In genomic region chr20:10040070-10040970, GRCh38 we compare ENCODE assay signal across 13 cellular contexts. TPM values are rescaled to one million over a fixed set of nuclear protein-coding genes. Genes with fewer than 3 reads are reported as not detected.
A peak's percentile ranks its signal among the peaks of the same experiment; 100 is the strongest.
DNase-seq lines count a peak whose midpoint lies in the region; ATAC-seq and TF ChIP-seq lines count a peak whose summit lies in the region.
"Had no signal": no experiment of that assay in that cellular context is flagged by ENCODE, and none has a peak within 500 bp of the region (broad histone marks: within the 10 kb centered on the region; RNA-seq: fewer than 3 reads in every experiment).

No MANE protein-coding gene starts in this region.

- no peak overlapping the region for H4K8ac ChIP-seq in H9 (replicated peaks; ENCODE audit: insufficient read length, low read depth, low read length)

- H3K36me3 Mint-ChIP-seq in H9 (ENCODE audit: insufficient read depth in 1 of 3, low read depth in 3 of 3) = peaks cover 0 to 10% (median 0%) of the 10 kb centered on the region in 3 experiments; a peak in 1 of 7 replicates

- H3K4ac ChIP-seq in H9 (ENCODE audit: low read depth, low read length) = no peak overlapping the region

- no peak overlapping the region for H3K9ac ChIP-seq in H9 (ENCODE audit: extremely low read depth, insufficient read length, low read length)

- no peaks in the 10 kb centered on the region for H3K27me3 ChIP-seq in H9 (ENCODE audit: insufficient read depth, low read length)
- H3K27me3 ChIP-seq: esophagus muscularis mucosa had no signal

- no peak overlapping the region for H4K91ac ChIP-seq in H9 (ENCODE audit: insufficient read length, low read depth, low read length)

- H3K27ac ChIP-seq in epithelial cell of prostate = peak overlapping the region; percentile 23
- no peak overlapping the region for H3K27ac ChIP-seq in H9 (ENCODE audit: insufficient read length, low read depth, low read length)
- H3K27ac ChIP-seq: esophagus muscularis mucosa had no signal

- DNase-seq in NCI-H748 (lab: John Stamatoyannopoulos, UW; ENCODE audit: unreplicated experiment) (peak; percentile 28), NCI-H748 treated with DMSO at 0.1 percent for 48 hours (lab: John Stamatoyannopoulos, UW) (no peak), NCI-H460 (ENCODE audit: extremely low read depth, low read depth) (peak; percentile 53), epithelial cell of prostate (ENCODE audit: low read depth, low spot score) (peak; percentile 6), stromal cell of bone marrow (ENCODE audit: low read depth) (peak; percentile 59), H9 (no peak), mucosa of gallbladder (ENCODE audit: low spot score) (no peak)
- DNase-seq: activated CD8-positive, alpha-beta memory T cell treated with anti-CD3 and anti-CD28 coated beads for 24 hours; NCI-H1417 treated with DMSO at 0.1 percent for 48 hours; stimulated activated naive CD8-positive, alpha-beta T cell treated with anti-CD3 and anti-CD28 coated beads, Interleukin-15, amount 100 ng/mL, for 72 hours had no signal

- no peak overlapping the region for H3K4me2 ChIP-seq in H9 (ENCODE audit: insufficient read depth, insufficient read length, low read length)

- H3K27ac Mint-ChIP-seq in H9 = no peak overlapping the region
- H3K27ac Mint-ChIP-seq: B cell had no signal

- H3K56ac ChIP-seq in H9 (ENCODE audit: insufficient read length, low read depth, low read length) = no peak overlapping the region

- H2BK120ac ChIP-seq in H9 (ENCODE audit: low read depth, low read length, poor library complexity, severe bottlenecking) = no peak overlapping the region

- no peak overlapping the region for H3K4me3 Mint-ChIP-seq in H9
- H3K4me3 Mint-ChIP-seq: B cell; stimulated activated naive CD8-positive, alpha-beta T cell treated with anti-CD3 and anti-CD28 coated beads, Interleukin-15, amount 100 ng/mL, for 72 hours had no signal

- no peaks in the 10 kb centered on the region for H3K27me3 Mint-ChIP-seq in H9 (ENCODE audit: low read depth)
- H3K27me3 Mint-ChIP-seq: B cell; stimulated activated naive CD8-positive, alpha-beta T cell treated with anti-CD3 and anti-CD28 coated beads, Interleukin-15, amount 100 ng/mL, for 72 hours had no signal

- no peaks in the 10 kb centered on the region for H3K9me3 Mint-ChIP-seq in H9
- H3K9me3 Mint-ChIP-seq: stimulated activated naive CD8-positive, alpha-beta T cell treated with anti-CD3 and anti-CD28 coated beads, Interleukin-15, amount 100 ng/mL, for 72 hours had no signal

- no peak for ATAC-seq in HG02973 (IDR thresholded peaks at IDR 0.05; ENCODE audit: unreplicated experiment)
- ATAC-seq: stimulated activated naive CD8-positive, alpha-beta T cell treated with anti-CD3 and anti-CD28 coated beads, Interleukin-15, amount 100 ng/mL, for 72 hours had no signal

- no peak overlapping the region for H2BK20ac ChIP-seq in H9 (ENCODE audit: low read depth, low read length, poor library complexity, severe bottlenecking)

- no peaks in the 10 kb centered on the region for H4K20me1 ChIP-seq in H9 (ENCODE audit: control insufficient read depth, insufficient read depth, insufficient read length)

- H2AFZ ChIP-seq in H9 (ENCODE audit: low read length) = no peak overlapping the region

- WGBS in H9 (ENCODE audit: extremely low coverage, insufficient read length, low lambda C conversion rate) = no CpG with 5 or more reads among the region's 5 CpGs

- no peak overlapping the region for H4K5ac ChIP-seq in H9 (ENCODE audit: insufficient read length, low read depth, low read length)

- no peak overlapping the region for H2BK15ac ChIP-seq in H9 (ENCODE audit: low read depth, low read length)

- H3K9me3 ChIP-seq in H9 (ENCODE audit: control insufficient read depth, low read depth, low read length) = no peaks in the 10 kb centered on the region
- H3K9me3 ChIP-seq: esophagus muscularis mucosa had no signal

- H3K23ac ChIP-seq in H9 (ENCODE audit: insufficient read length, low read depth, low read length) = no peak overlapping the region

- no peaks in the 10 kb centered on the region for H3K79me2 ChIP-seq in H9 (ENCODE audit: insufficient read depth, low read length)

- H3K23me2 ChIP-seq in H9 (ENCODE audit: insufficient read length, low read depth, low read length, poor library complexity, severe bottlenecking) = no peaks in the 10 kb centered on the region

- no peak overlapping the region for H3T11ph ChIP-seq in H9 (ENCODE audit: low read length)

- H3K14ac ChIP-seq in H9 (ENCODE audit: insufficient read depth, low read length) = no peak overlapping the region

- no peaks in the 10 kb centered on the region for H3K4me1 ChIP-seq in H9 (ENCODE audit: insufficient read depth, low read length)

- H2BK12ac ChIP-seq in H9 (ENCODE audit: insufficient read length, low read depth, low read length) = no peak overlapping the region

- H2AK5ac ChIP-seq in H9 (ENCODE audit: insufficient read length, low read length) = no peak overlapping the region

- H3K4me1 Mint-ChIP-seq in H9 = peaks cover 5% of the 10 kb centered on the region in 2 experiments

- no peaks in the 10 kb centered on the region for H3K79me1 ChIP-seq in H9 (ENCODE audit: insufficient read depth, low read depth, low read length, poor library complexity, severe bottlenecking)

- no peak overlapping the region for H3K18ac ChIP-seq in H9 (ENCODE audit: insufficient read length, low read depth, low read length)

- H2BK5ac ChIP-seq in H9 (ENCODE audit: insufficient read length, low read length) = no peak overlapping the region

- no peak for TF ChIP-seq CTCF in H9 (conservative IDR thresholded peaks at IDR 0.05)

RNA-seq across cellular contexts. Expression of gene ANKEF1, which starts 5.5 kb away (rescaled TPM):
- 5.3 and 5.6 TPM in 2 replicates for total RNA-seq in NCI-H460 (2014; rRNA removed; shearing (Covaris generic))
- polyA plus RNA-seq in NCI-H460 (2014; cell fraction: nucleus; rRNA removed) = 2.6 and 4.0 TPM in 2 replicates
- total RNA-seq in H9 (2021) (8.3 and 9.7 TPM in 2 replicates), mucosa of gallbladder (8.2 TPM)

Comparison
In these comparisons a context has a peak if more than half of its experiments do, and no peak if none do; other contexts are left out.
1. DNase-seq: peak in NCI-H748 (single experiment), NCI-H460 (single experiment), epithelial cell of prostate (single experiment) and stromal cell of bone marrow (single experiment); none in NCI-H748 treated with DMSO at 0.1 percent for 48 hours (single experiment), H9 (single experiment) and mucosa of gallbladder (single experiment).